In genomic region chr11:130762342-130763037, GRCh38 we compare ENCODE assay signal across 13 cellular contexts.
DNase-seq lines count a peak whose midpoint lies in the region; ATAC-seq, FAIRE-seq and TF ChIP-seq lines count a peak whose summit lies in the region.
"Had no signal": no experiment of that assay in that cellular context is flagged by ENCODE, and none has a peak within 500 bp of the region (broad histone marks: within the 10 kb centered on the region; RNA-seq: fewer than 3 reads in every experiment).

No MANE protein-coding gene starts in this region.

- no peaks in the 10 kb centered on the region for H3K79me1 ChIP-seq in H1 (ENCODE audit: low read depth, low read length)

- peak overlapping the region; percentile 51 for H4K8ac ChIP-seq in H1 (ENCODE audit: extremely low read depth, insufficient read depth, low read length)

- H3K4me3 ChIP-seq in LNCaP clone FGC (ENCODE audit: low read depth, low read length) (no peak overlapping the region), H1 (ENCODE audit: extremely low read depth in 1 of 4, insufficient read depth in 2 of 4, low read depth in 3 of 4, low read length in 4 of 4) (no peak overlapping the region), pancreas (no peak overlapping the region), gastroesophageal sphincter (no peak overlapping the region)
- H3K4me3 ChIP-seq: sigmoid colon, suprapubic skin had no signal

- peak overlapping the region; percentile 97; the same call in 1 of the 2 replicates for H2BK5ac ChIP-seq in H1 (ENCODE audit: low read depth, low read length)

- H3K14ac ChIP-seq in H1 (ENCODE audit: insufficient read length), result no peak overlapping the region

- peak overlapping the region; percentile 90; the same call in 1 of the 2 replicates for H2BK15ac ChIP-seq in H1 (ENCODE audit: low read length)

- no peak for TF ChIP-seq RAD21 in H1 (IDR thresholded peaks at IDR 0.05 in 1 of 2, conservative IDR thresholded peaks at IDR 0.05 in 1 of 2; ENCODE audit: low read depth in 2 of 2, low read length in 2 of 2)

- POLR2A ChIA-PET in H1 (lab: Charles Lee; ENCODE audit: partially characterized antibody), result interaction anchor here (1.4 kb wide), 1 partner anchor 8 kb away, joined by 4 read pairs; no protein-coding TSS in a partner anchor

- TF ChIP-seq EP300 in H1 (IDR thresholded peaks at IDR 0.05; ENCODE audit: borderline replicate concordance in 1 of 2, low read depth in 2 of 2, low read length in 2 of 2), result no peak
- TF ChIP-seq EP300 in gastroesophageal sphincter (IDR thresholded peaks at IDR 0.05), result no peak

- peak overlapping the region; percentile 82; the same call in 1 of the 2 replicates for H2BK20ac ChIP-seq in H1 (ENCODE audit: low read length)

- H2BK12ac ChIP-seq in H1 (ENCODE audit: low read depth, low read length), result peak overlapping the region; percentile 97; the same call in 1 of the 2 replicates

- H4K20me1 ChIP-seq in H1 (replicated peaks in 1 of 2; ENCODE audit: control insufficient read depth in 1 of 2, insufficient read depth in 2 of 2, low read length in 2 of 2), result no peaks in the 10 kb centered on the region

- H3K36me3 ChIP-seq in H1 (ENCODE audit: control insufficient read depth in 2 of 4, insufficient read depth in 4 of 4, low read length in 3 of 4), result no peaks in the 10 kb centered on the region
- H3K36me3 ChIP-seq in pancreas, result no peaks in the 10 kb centered on the region
- H3K36me3 ChIP-seq in gastroesophageal sphincter, result no peaks in the 10 kb centered on the region
- H3K36me3 ChIP-seq: sigmoid colon, suprapubic skin had no signal

- ATAC-seq in pancreas (peak; percentile 90 to 96 (median 92)), HG03439 (IDR thresholded peaks at IDR 0.05; ENCODE audit: unreplicated experiment) (no peak), gastroesophageal sphincter (no peak)
- ATAC-seq: HepG2 had no signal

- H3K56ac ChIP-seq in H1 (replicated peaks; ENCODE audit: insufficient read length, low read depth, low read length), result no peak overlapping the region

- H2AK5ac ChIP-seq in H1 (ENCODE audit: low read depth, low read length), result peak overlapping the region; percentile 80

- 0 out of 2 replicates have a peak overlapping the region, but pooled peaks have one; percentile 24 for H3K18ac ChIP-seq in H1 (ENCODE audit: extremely low read depth, low read length)

- TF ChIP-seq POLR2A in H1 (IDR thresholded peaks at IDR 0.05; ENCODE audit: control extremely low read depth in 1 of 2, low read depth in 2 of 2, low read length in 2 of 2) (no peak), gastroesophageal sphincter (IDR thresholded peaks at IDR 0.05) (no peak)

- H2AFZ ChIP-seq in H1 (ENCODE audit: low read length), result no peak overlapping the region

- CTCF ChIA-PET in H1 (lab: Charles Lee; ENCODE audit: partially characterized antibody), result interaction anchor here (1.4 to 1.5 kb wide), 2 partner anchors 8 to 312 kb away, joined by 3 to 5 read pairs; no protein-coding TSS in a partner anchor

- peak overlapping the region; percentile 27 for H4K5ac ChIP-seq in H1 (ENCODE audit: insufficient read length, low read depth, low read length)

- no peak overlapping the region for H3K23ac ChIP-seq in H1 (ENCODE audit: insufficient read length)

- H3K4ac ChIP-seq in H1 (replicated peaks; ENCODE audit: insufficient read length, low read depth, low read length), result no peak overlapping the region

- no peaks in the 10 kb centered on the region for H3K9me3 ChIP-seq in H1 (ENCODE audit: insufficient read depth in 2 of 2, low read depth in 1 of 2, low read length in 1 of 2)
- H3K9me3 ChIP-seq in pancreas, result no peaks in the 10 kb centered on the region
- H3K9me3 ChIP-seq in gastroesophageal sphincter, result no peaks in the 10 kb centered on the region
- H3K9me3 ChIP-seq: sigmoid colon, SK-N-SH, suprapubic skin had no signal

- peak overlapping the region; percentile 51 for H2BK120ac ChIP-seq in H1 (replicated peaks; ENCODE audit: low read depth, low read length)

- H3K27ac ChIP-seq in H1 (ENCODE audit: low read depth, low read length) (no peak overlapping the region), pancreas (peak overlapping the region in 1 of 4 donors; percentile 50), gastroesophageal sphincter (no peak overlapping the region)
- H3K27ac ChIP-seq: sigmoid colon, suprapubic skin had no signal

- WGBS in H1 (ENCODE audit: extremely low coverage in 1 of 2, insufficient coverage in 1 of 2, insufficient read length in 1 of 2, insufficient replicate concordance in 2 of 2, low coverage in 1 of 2, low lambda C conversion rate in 2 of 2, missing lambda C conversion rate in 1 of 2), 2 experiments, result 90% methylated on average over 10 of the region's 10 CpGs; no CpG with 5 or more reads in 1 of the 2 experiments
- 40 to 43% methylated on average over 10 of the region's 10 CpGs for WGBS in pancreas, 2 donors
- 58 to 69% methylated on average over 5 to 6 of the region's 10 CpGs for WGBS in gastroesophageal sphincter (ENCODE audit: low coverage in 1 of 2), 2 donors

- TF ChIP-seq CTCF in LNCaP clone FGC (IDR thresholded peaks at IDR 0.05; ENCODE audit: control insufficient read depth, extremely low read depth, insufficient read depth) (no peak), H1 (IDR thresholded peaks at IDR 0.05; ENCODE audit: control extremely low read depth in 1 of 3, insufficient read depth in 1 of 3, low read depth in 1 of 3, low read length in 3 of 3) (no peak), pancreas (IDR thresholded peaks at IDR 0.05) (no peak), gastroesophageal sphincter (IDR thresholded peaks at IDR 0.05) (no peak)

- H3K79me2 ChIP-seq in H1 (ENCODE audit: control insufficient read depth in 1 of 2, insufficient read depth in 2 of 2, low read length in 2 of 2), result no peaks in the 10 kb centered on the region

- peaks cover 2% of the 10 kb centered on the region; the same call in 1 of the 2 replicates for H3K23me2 ChIP-seq in H1 (ENCODE audit: low read depth, low read length)

- H3K4me1 ChIP-seq in H1 (replicated peaks in 1 of 4; ENCODE audit: control insufficient read depth in 3 of 4, insufficient read depth in 4 of 4, low read length in 3 of 4) (peaks cover 7 to 17% (median 13%) of the 10 kb centered on the region in 4 experiments; a peak in 6 of 7 replicates), pancreas (peaks cover 0 to 7% (median 0%) of the 10 kb centered on the region in 3 donors), gastroesophageal sphincter (peaks cover 0 to 2% (median 0%) of the 10 kb centered on the region in 3 donors)
- H3K4me1 ChIP-seq: sigmoid colon had no signal

- intact Hi-C loops in pancreas (cut with DNase I), result no loop called here

- FAIRE-seq in H1 (lab: Jason Lieb, UNC) (no peak), pancreas (lab: Jason Lieb, UNC) (no peak)
- FAIRE-seq: HepG2 had no signal

- H3K4me2 ChIP-seq in H1 (ENCODE audit: insufficient read depth in 1 of 2, low read depth in 2 of 2, low read length in 2 of 2), result no peak overlapping the region
- H3K4me2 ChIP-seq: SK-N-SH had no signal

- DNase-seq in LNCaP clone FGC (ENCODE audit: low read depth) (peak; percentile 99), NCI-H774 (lab: John Stamatoyannopoulos, UW) (peak; percentile 96), H1 (ENCODE audit: low read depth in 1 of 2, low spot score in 2 of 2) (no peak), pancreas (peak in 5 of 6 donors; percentile 39 to 89 (median 83))
- DNase-seq in activated effector memory CD4-positive, alpha-beta T cell treated with Interleukin-2 at 50 U/mL for 16 hours, result no peak
- DNase-seq: activated CD4-positive, alpha-beta T cell treated with anti-CD3 and anti-CD28 coated beads for 48 hours; activated naive CD4-positive, alpha-beta T cell treated with anti-CD3 and anti-CD28 coated beads for 36 hours; sigmoid colon; SK-N-SH had no signal

- peak overlapping the region; percentile 93 for H4K91ac ChIP-seq in H1 (replicated peaks; ENCODE audit: insufficient read length, low read length)

- no peak overlapping the region for H3K9ac ChIP-seq in H1 (replicated peaks in 1 of 4; ENCODE audit: extremely low read depth in 1 of 4, low read depth in 3 of 4, low read length in 3 of 4)
- H3K9ac ChIP-seq: SK-N-SH had no signal

- H3K27me3 ChIP-seq in H1 (replicated peaks in 1 of 4; ENCODE audit: control insufficient read depth in 3 of 4, extremely low read depth in 1 of 4, insufficient read depth in 3 of 4, low read length in 3 of 4) (no peaks in the 10 kb centered on the region; a peak in 1 of 7 replicates), pancreas (no peaks in the 10 kb centered on the region), gastroesophageal sphincter (no peaks in the 10 kb centered on the region)
- H3K27me3 ChIP-seq: sigmoid colon, suprapubic skin had no signal

TF ChIP-seq in H1, 55 proteins besides CTCF, POLR2A, EP300 and RAD21:
- TF ChIP-seq SAP30 (IDR thresholded peaks at IDR 0.05; ENCODE audit: insufficient read depth, insufficient replicate concordance, low read length) (no peak), POLR2AphosphoS5 (IDR thresholded peaks at IDR 0.05; ENCODE audit: low read depth, low read length) (no peak), RXRA (IDR thresholded peaks at IDR 0.05; ENCODE audit: insufficient read depth, low read depth, low read length) (no peak), POU5F1 (IDR thresholded peaks at IDR 0.05; ENCODE audit: low read depth, low read length) (no peak), JUN (IDR thresholded peaks at IDR 0.05; ENCODE audit: low read depth, low read length) (no peak)

Comparison
In these comparisons a context has a peak if more than half of its experiments do, and no peak if none do; other contexts are left out.
1. DNase-seq: peak in LNCaP clone FGC (single experiment), NCI-H774 (single experiment) and pancreas (5 of 6); none in H1 (0 of 2) and activated effector memory CD4-positive, alpha-beta T cell treated with Interleukin-2 at 50 U/mL for 16 hours (single experiment).
2. ATAC-seq: peak in pancreas (4 of 4); none in HG03439 (single experiment) and gastroesophageal sphincter (single experiment).